25 cellular contexts compared by ENCODE assay signal in the genomic region with DNA sequence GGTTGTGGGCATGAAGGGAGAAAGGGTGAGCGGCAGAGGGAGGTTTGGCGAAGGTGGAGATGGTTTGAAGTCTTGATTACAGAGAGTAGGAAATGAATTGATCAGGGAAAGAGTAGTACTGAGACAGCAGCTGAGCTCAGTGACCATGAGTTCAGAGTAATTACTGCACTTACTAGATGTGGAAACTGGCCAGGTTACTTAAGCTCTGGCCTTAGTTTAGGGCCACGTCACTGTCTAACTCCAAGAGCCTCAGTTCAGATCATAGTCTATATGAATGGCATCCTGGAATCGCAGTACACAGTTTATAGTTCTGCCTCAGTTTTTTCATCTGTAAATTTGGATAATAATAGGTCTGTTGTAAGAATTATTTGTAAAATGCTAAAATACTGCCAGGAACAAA.
DNase-seq lines count a peak whose midpoint lies in the region; ATAC-seq and TF ChIP-seq lines count a peak whose summit lies in the region.
"Had no signal": no experiment of that assay in that cellular context is flagged by ENCODE, and none has a peak within 500 bp of the region (broad histone marks: within the 10 kb centered on the region; RNA-seq: fewer than 3 reads in every experiment).

No MANE protein-coding gene starts in this region.

- no peak overlapping the region for H3K4me2 ChIP-seq in GM23248 (ENCODE audit: unreplicated experiment)
- no peak overlapping the region for H3K4me2 ChIP-seq in smooth muscle cell
- H3K4me2 ChIP-seq: A549; BLaER1 treated with 17β-estradiol and CSF1 and Interleukin-3, amounts not matched to agents 10 nM and 100 nM had no signal

- H3K9ac ChIP-seq in GM23248 (no peak overlapping the region), smooth muscle cell (ENCODE audit: low read depth) (no peak overlapping the region)
- H3K9ac ChIP-seq: BLaER1 treated with 17β-estradiol and CSF1 and Interleukin-3, amounts not matched to agents 10 nM and 100 nM had no signal

- intact Hi-C loops in right lobe of liver (cut with DNase I) (no loop called here), breast epithelium (cut with DNase I; ENCODE audit: low total_unique reads) (no loop called here)

- H3K27me3 Mint-ChIP-seq in progenitor cell of endocrine pancreas = peaks cover 44% of the 10 kb centered on the region
- H3K27me3 Mint-ChIP-seq: CD8-positive, alpha-beta memory T cell had no signal

- H4K20me1 ChIP-seq in GM23248 (ENCODE audit: insufficient read depth) (no peaks in the 10 kb centered on the region), smooth muscle cell (ENCODE audit: low read depth) (no peaks in the 10 kb centered on the region)
- H4K20me1 ChIP-seq: BLaER1 treated with 17β-estradiol and CSF1 and Interleukin-3, amounts not matched to agents 10 nM and 100 nM had no signal

- no peak overlapping the region for H3K4me3 ChIP-seq in GM23248
- no peak overlapping the region for H3K4me3 ChIP-seq in right lobe of liver
- H3K4me3 ChIP-seq in upper lobe of left lung = no peak overlapping the region
- H3K4me3 ChIP-seq in breast epithelium = no peak overlapping the region
- H3K4me3 ChIP-seq in smooth muscle cell = no peak overlapping the region
- H3K4me3 ChIP-seq: A549; BLaER1 treated with 17β-estradiol and CSF1 and Interleukin-3, amounts not matched to agents 10 nM and 100 nM; GM12878; HAP-1 had no signal

- H3K9me3 ChIP-seq in GM23248 (ENCODE audit: low read depth) (no peaks in the 10 kb centered on the region), right lobe of liver (no peaks in the 10 kb centered on the region), upper lobe of left lung (no peaks in the 10 kb centered on the region), breast epithelium (no peaks in the 10 kb centered on the region), smooth muscle cell (replicated peaks; ENCODE audit: low read depth) (no peaks in the 10 kb centered on the region)
- H3K9me3 ChIP-seq: A549; BE2C; BLaER1 treated with 17β-estradiol and CSF1 and Interleukin-3, amounts not matched to agents 10 nM and 100 nM; HAP-1 had no signal

- H3K36me3 ChIP-seq in GM23248 (ENCODE audit: low read depth) (no peaks in the 10 kb centered on the region), right lobe of liver (no peaks in the 10 kb centered on the region), upper lobe of left lung (no peaks in the 10 kb centered on the region), breast epithelium (no peaks in the 10 kb centered on the region), smooth muscle cell (ENCODE audit: low read depth) (no peaks in the 10 kb centered on the region)
- H3K36me3 ChIP-seq: BE2C; BLaER1 treated with 17β-estradiol and CSF1 and Interleukin-3, amounts not matched to agents 10 nM and 100 nM; HAP-1 had no signal

- H3F3A ChIP-seq in GM23248 (ENCODE audit: insufficient read depth) (no peaks in the 10 kb centered on the region), smooth muscle cell (ENCODE audit: low read depth) (no peaks in the 10 kb centered on the region)

- no peaks in the 10 kb centered on the region for H3K9me2 ChIP-seq in GM23248 (ENCODE audit: insufficient read depth)

- H3K27ac Mint-ChIP-seq in progenitor cell of endocrine pancreas = no peak overlapping the region
- H3K27ac Mint-ChIP-seq: CD4-positive, alpha-beta T cell; HFFc6 had no signal

- H3K9me3 Mint-ChIP-seq in progenitor cell of endocrine pancreas (ENCODE audit: low read depth) = peaks cover 5% of the 10 kb centered on the region
- H3K9me3 Mint-ChIP-seq: CD4-positive, alpha-beta T cell; HFFc6 had no signal

- peak; percentile 59 for ATAC-seq in left lobe of liver
- peak; percentile 51 to 75 (median 62) for ATAC-seq in right lobe of liver
- ATAC-seq in upper lobe of left lung (ENCODE audit: low FRiP score in 2 of 2) = no peak
- ATAC-seq: GM12878 had no signal

- TF ChIP-seq CTCF in right lobe of liver (IDR thresholded peaks at IDR 0.05) (no peak), upper lobe of left lung (IDR thresholded peaks at IDR 0.05) (no peak), progenitor cell of endocrine pancreas (IDR thresholded peaks at IDR 0.05; ENCODE audit: unreplicated experiment) (no peak), breast epithelium (IDR thresholded peaks at IDR 0.05) (no peak), smooth muscle cell (IDR thresholded peaks at IDR 0.05; ENCODE audit: borderline replicate concordance, insufficient read depth, poor library complexity, severe bottlenecking) (no peak)

- H3K4me3 Mint-ChIP-seq in progenitor cell of endocrine pancreas (ENCODE audit: low read depth) = no peak overlapping the region
- H3K4me3 Mint-ChIP-seq: CD14-positive monocyte; CD4-positive, alpha-beta T cell; CD8-positive, alpha-beta memory T cell; HFFc6 had no signal

- DNase-seq in GM23248 = peak; percentile 21
- peak; percentile 13 for DNase-seq in NCI-H69 (lab: John Stamatoyannopoulos, UW)
- DNase-seq in left lobe of liver (ENCODE audit: low spot score) = peak; percentile 54
- no peak for DNase-seq in right lobe of liver
- DNase-seq in upper lobe of left lung = no peak
- DNase-seq in progenitor cell of endocrine pancreas (ENCODE audit: low spot score, unreplicated experiment) = no peak
- DNase-seq in breast epithelium (ENCODE audit: low spot score in 2 of 2) = no peak
- no peak for DNase-seq in smooth muscle cell (lab: John Stamatoyannopoulos, UW; ENCODE audit: unreplicated experiment)
- DNase-seq: 8988T; ACHN; AML-193; BE2C; CD4-positive, alpha-beta T cell; CD8-positive, alpha-beta memory T cell; DMS 273 treated with DMSO at 0.1 percent for 48 hours; DMS79; EL; GDM1; GOT3; HFFc6 had no signal

- in situ Hi-C loops in GM23248 (cut with MboI) = no loop called here

- H3K27me3 ChIP-seq in GM23248 (replicated peaks; ENCODE audit: insufficient read depth) (peaks cover 28% of the 10 kb centered on the region), right lobe of liver (no peaks in the 10 kb centered on the region), upper lobe of left lung (no peaks in the 10 kb centered on the region), breast epithelium (no peaks in the 10 kb centered on the region), smooth muscle cell (ENCODE audit: low read depth) (no peaks in the 10 kb centered on the region)
- H3K27me3 ChIP-seq: BE2C; BLaER1 treated with 17β-estradiol and CSF1 and Interleukin-3, amounts not matched to agents 10 nM and 100 nM had no signal

- H3K27ac ChIP-seq in GM23248 (no peak overlapping the region), right lobe of liver (peak overlapping the region in 2 of 3 donors; percentile 37 to 67), upper lobe of left lung (no peak overlapping the region), breast epithelium (no peak overlapping the region), smooth muscle cell (ENCODE audit: low read depth) (no peak overlapping the region)
- H3K27ac ChIP-seq: A549; BLaER1 treated with 17β-estradiol and CSF1 and Interleukin-3, amounts not matched to agents 10 nM and 100 nM had no signal

- peaks cover 2% of the 10 kb centered on the region for H3K4me1 Mint-ChIP-seq in progenitor cell of endocrine pancreas (ENCODE audit: low read depth)
- H3K4me1 Mint-ChIP-seq: CD14-positive monocyte; CD8-positive, alpha-beta memory T cell had no signal

- no peak for TF ChIP-seq EP300 in upper lobe of left lung (IDR thresholded peaks at IDR 0.05)

- TF ChIP-seq POLR2A in right lobe of liver (IDR thresholded peaks at IDR 0.05) (no peak), upper lobe of left lung (IDR thresholded peaks at IDR 0.05) (no peak), breast epithelium (IDR thresholded peaks at IDR 0.05) (no peak)

- WGBS in GM23248 (ENCODE audit: low coverage in 1 of 2, low lambda C conversion rate in 2 of 2, missing lambda C conversion rate in 2 of 2), 2 experiments = 79 to 84% methylated on average over 4 of the region's 4 CpGs
- WGBS in right lobe of liver (ENCODE audit: insufficient coverage, low coverage, low lambda C conversion rate, missing lambda C conversion rate) = 25% methylated on average over 4 of the region's 4 CpGs
- 92 to 94% methylated on average over 4 of the region's 4 CpGs for WGBS in upper lobe of left lung, 2 donors
- 96% methylated on average over 4 of the region's 4 CpGs for WGBS in smooth muscle cell (ENCODE audit: low lambda C conversion rate)

- no peaks in the 10 kb centered on the region for H3K79me2 ChIP-seq in GM23248 (ENCODE audit: insufficient read depth)
- no peaks in the 10 kb centered on the region for H3K79me2 ChIP-seq in smooth muscle cell (ENCODE audit: low read depth)

- H3K4me1 ChIP-seq in GM23248 (ENCODE audit: insufficient read depth) (no peaks in the 10 kb centered on the region), right lobe of liver (peaks cover 0 to 62% (median 26%) of the 10 kb centered on the region in 4 donors), upper lobe of left lung (no peaks in the 10 kb centered on the region), breast epithelium (no peaks in the 10 kb centered on the region), smooth muscle cell (ENCODE audit: low read depth) (no peaks in the 10 kb centered on the region)
- H3K4me1 ChIP-seq: A549; BE2C; BLaER1 treated with 17β-estradiol and CSF1 and Interleukin-3, amounts not matched to agents 10 nM and 100 nM; HAP-1 had no signal

- H2AFZ ChIP-seq in GM23248 (no peak overlapping the region), smooth muscle cell (ENCODE audit: low read depth) (no peak overlapping the region)

- no peaks in the 10 kb centered on the region for H3K36me3 Mint-ChIP-seq in progenitor cell of endocrine pancreas (ENCODE audit: insufficient read depth)
- H3K36me3 Mint-ChIP-seq: CD14-positive monocyte; CD8-positive, alpha-beta memory T cell had no signal

Comparison
In these comparisons a context has a peak if more than half of its experiments do, and no peak if none do; other contexts are left out.
1. DNase-seq: peak in GM23248 (single experiment), NCI-H69 (single experiment) and left lobe of liver (single experiment); none in right lobe of liver (0 of 3), upper lobe of left lung (0 of 2), progenitor cell of endocrine pancreas (single experiment), breast epithelium (0 of 2) and smooth muscle cell (single experiment).
2. H3K27ac ChIP-seq: peak in right lobe of liver (2 of 3); none in GM23248 (single experiment), upper lobe of left lung (0 of 4), breast epithelium (0 of 2) and smooth muscle cell (single experiment).
3. ATAC-seq: peak in left lobe of liver (single experiment) and right lobe of liver (4 of 4); none in upper lobe of left lung (0 of 2).